Comparison of ENCODE assay signal across 1 cellular context in the genomic region with DNA sequence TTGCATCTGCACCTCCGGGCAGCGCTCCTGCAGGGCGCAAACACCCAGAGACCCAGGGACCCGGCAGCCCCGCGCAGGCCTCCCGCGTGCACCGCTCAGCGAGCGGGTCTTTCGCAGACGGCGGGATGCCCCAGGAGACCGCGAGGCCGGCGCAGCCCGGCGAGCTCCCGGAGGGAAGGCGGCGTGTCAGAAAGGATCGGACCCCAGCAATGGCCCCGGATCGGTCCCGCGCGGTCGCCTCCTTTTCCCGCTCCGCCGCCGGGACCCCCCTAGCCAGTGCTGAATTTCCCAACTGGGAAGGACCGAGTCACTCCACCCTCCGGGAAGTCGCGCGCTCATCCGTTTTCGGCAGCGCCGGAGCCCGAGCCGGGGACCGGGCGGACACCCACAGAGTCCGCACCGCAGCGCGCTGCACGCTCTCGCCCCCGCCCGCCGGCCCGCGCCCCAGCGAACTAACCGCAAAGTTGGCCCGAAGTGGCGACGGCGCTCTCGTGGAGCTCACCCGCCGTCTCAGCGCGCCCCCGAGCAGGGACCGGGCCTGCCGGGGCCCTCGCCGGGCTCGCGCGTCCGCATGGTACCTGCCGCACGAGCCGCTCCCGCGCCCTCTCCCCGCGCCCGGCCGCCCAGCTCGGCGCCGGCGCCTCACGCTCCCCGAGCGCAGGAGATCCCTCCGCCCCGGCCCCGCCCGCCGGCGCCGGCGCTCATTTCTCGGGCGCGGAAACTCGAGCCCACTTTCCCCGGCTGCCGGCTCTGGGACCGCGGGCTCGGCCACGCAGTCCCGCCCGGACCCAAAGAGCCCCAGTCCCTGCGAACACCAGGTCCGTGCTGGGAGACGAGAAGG.
TF ChIP-seq lines count a peak whose summit lies in the region.

TSS of gene FAT1 (minus strand) at position 650 of the 841 bp plus-strand sequence. CDS start 14,029 bp downstream, outside the sequence.

TF ChIP-seq in GM23338, 12 proteins besides CTCF, POLR2A, EP300 and RAD21 (continued from another document):
- TF ChIP-seq ZNF462 (CRISPR knock-in tag; IDR thresholded peaks at IDR 0.05), result no peak
- no peak for TF ChIP-seq ZNF331 (CRISPR knock-in tag; IDR thresholded peaks at IDR 0.05; ENCODE audit: low read depth)
